Comparison of ENCODE assay signal across 9 cellular contexts in genomic region chr5:172646716-172647285, GRCh38. TPM values are rescaled to one million over a fixed set of nuclear protein-coding genes. Genes with fewer than 3 reads are reported as not detected.
DNase-seq lines count a peak whose midpoint lies in the region; ATAC-seq and TF ChIP-seq lines count a peak whose summit lies in the region.
"Had no signal": no experiment of that assay in that cellular context is flagged by ENCODE, and none has a peak within 500 bp of the region (broad histone marks: within the 10 kb centered on the region; RNA-seq: fewer than 3 reads in every experiment).

No MANE protein-coding gene starts in this region.

- no peak for ATAC-seq in thoracic aorta (ENCODE audit: insufficient number of reproducible peaks, low FRiP score, low read depth)
- ATAC-seq in GM18505 (IDR thresholded peaks at IDR 0.05; ENCODE audit: unreplicated experiment) = no peak
- no peak for ATAC-seq in GM21825 (IDR thresholded peaks at IDR 0.05; ENCODE audit: unreplicated experiment)

- no peak overlapping the region for H3K27ac ChIP-seq in thoracic aorta

- no peaks in the 10 kb centered on the region for H3K9me3 ChIP-seq in thoracic aorta

- TF ChIP-seq CTCF in HFF-Myc (IDR thresholded peaks at IDR 0.05; ENCODE audit: low read depth, low read length, missing control alignments) (peak; percentile 23), astrocyte of the spinal cord (IDR thresholded peaks at IDR 0.05; ENCODE audit: low read depth, low read length) (peak; percentile 39), thoracic aorta (IDR thresholded peaks at IDR 0.05) (peak; percentile 30)

- no peak for TF ChIP-seq POLR2A in GM18505 (IDR thresholded peaks at IDR 0.05; ENCODE audit: borderline replicate concordance, extremely low read depth, insufficient read depth, insufficient read length)

- no peaks in the 10 kb centered on the region for H3K36me3 ChIP-seq in thoracic aorta

- in situ Hi-C loops in astrocyte of the spinal cord (cut with HindIII; ENCODE audit: low sequenced_read_pairs) = no loop called here

- H3K4me1 ChIP-seq in thoracic aorta (ENCODE audit: control insufficient read depth in 1 of 2, low read depth in 2 of 2) = peaks cover 0 to 8% of the 10 kb centered on the region in 2 donors

- DNase-seq in HFF-Myc (ENCODE audit: extremely low read depth, low read depth) = no peak
- no peak for DNase-seq in astrocyte of the spinal cord (ENCODE audit: low read depth, low spot score)
- DNase-seq in iris pigment epithelial cell (ENCODE audit: low read depth) = peak; percentile 15
- DNase-seq in thoracic aorta (ENCODE audit: low spot score) = no peak
- no peak for DNase-seq in SIG-M5 (lab: John Stamatoyannopoulos, UW)
- DNase-seq: activated CD4-positive, alpha-beta T cell treated with anti-CD3 and anti-CD28 coated beads for 1 hour; NCI-H1694 treated with DMSO at 0.1 percent for 48 hours had no signal

- H3K4me3 ChIP-seq in HFF-Myc (replicated peaks; ENCODE audit: low read depth, low read length) (no peak overlapping the region), astrocyte of the spinal cord (ENCODE audit: low read depth, low read length) (no peak overlapping the region), thoracic aorta (no peak overlapping the region)

- no peaks in the 10 kb centered on the region for H3K27me3 ChIP-seq in thoracic aorta (replicated peaks; ENCODE audit: insufficient read depth)

RNA-seq across cellular contexts. Expression of gene NEURL1B, which starts 5.7 kb away (rescaled TPM):
- 10 to 100 TPM; 17.3 to 17.6 TPM for total RNA-seq in thoracic aorta
